Comparison of ENCODE assay signal across 29 cellular contexts in the genomic region with DNA sequence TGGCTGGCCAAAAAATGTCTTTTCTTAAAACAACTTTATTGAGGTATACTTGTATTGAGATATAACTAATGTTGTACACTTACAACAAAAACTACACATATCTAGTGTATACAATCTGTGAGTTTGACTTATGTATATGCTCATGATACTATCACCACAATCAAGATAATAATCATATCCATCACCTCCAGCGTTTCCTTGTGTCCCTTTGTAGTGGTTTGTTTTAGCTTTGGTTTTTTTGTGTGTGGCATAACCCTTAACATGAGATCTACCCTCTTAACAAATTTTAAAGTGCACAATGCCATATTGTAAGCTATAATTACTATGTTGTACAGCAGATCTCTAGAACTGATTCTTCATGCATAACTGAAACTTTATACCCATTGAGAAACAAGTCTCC. TPM values are rescaled to one million over a fixed set of nuclear protein-coding genes. Genes with fewer than 3 reads are reported as not detected.
DNase-seq lines count a peak whose midpoint lies in the region; ATAC-seq lines count a peak whose summit lies in the region.
"Had no signal": no experiment of that assay in that cellular context is flagged by ENCODE, and none has a peak within 500 bp of the region (broad histone marks: within the 10 kb centered on the region; RNA-seq: fewer than 3 reads in every experiment).

No MANE protein-coding gene starts in this region.

- H3K4me1 Mint-ChIP-seq in CD4-positive, alpha-beta memory T cell = peaks cover 4 to 13% (median 6%) of the 10 kb centered on the region in 4 donors

- no peaks in the 10 kb centered on the region for H3K9me3 ChIP-seq in CD4-positive, alpha-beta memory T cell (ENCODE audit: control insufficient read depth in 1 of 2, low read length in 2 of 2)
- H3K9me3 ChIP-seq: Caco-2, SJSA1 had no signal

- DNase-seq in NCI-H2107 treated with DMSO at 0.1 percent for 48 hours (lab: John Stamatoyannopoulos, UW; ENCODE audit: unreplicated experiment) (peak; percentile 61), NCI-H2107 (lab: John Stamatoyannopoulos, UW) (no peak), NCI-H69 (lab: John Stamatoyannopoulos, UW) (peak; percentile 3), 8988T (no peak), GM19238 (ENCODE audit: insufficient read length, low spot score) (no peak)
- DNase-seq in CD4-positive, alpha-beta memory T cell = peak in 4 of 5 donors; percentile 24 to 51 (median 34)
- peak; percentile 44 for DNase-seq in central memory CD4-positive, alpha-beta T cell
- DNase-seq: ACHN; Caco-2; CD4-positive, CD25-positive, alpha-beta regulatory T cell; EL; GDM1; HCEC 1CT; IMR-90; NCI-H1092 treated with DMSO at 0.1 percent for 48 hours; NCI-H1436; NCI-H187; NCI-H2081 treated with DMSO at 0.1 percent for 48 hours; NCI-H446; NCI-H524 treated with DMSO at 0.1 percent for 48 hours; NCI-H82; Right ventricle myocardium superior; RPMI8226; T-helper 1 cell had no signal

- CTCF ChIA-PET in CD4-positive, alpha-beta memory T cell (lab: Charles Lee; ENCODE audit: partially characterized antibody) = no interaction called here

- no peaks in the 10 kb centered on the region for H3K36me3 ChIP-seq in CD4-positive, alpha-beta memory T cell (ENCODE audit: insufficient read depth, low read length)
- H3K36me3 ChIP-seq: SJSA1 had no signal

- POLR2A ChIA-PET in CD4-positive, alpha-beta memory T cell (lab: Charles Lee; ENCODE audit: partially characterized antibody) = no interaction called here

- no peak overlapping the region for H3K4me3 ChIP-seq in CD4-positive, alpha-beta memory T cell (ENCODE audit: low read length in 2 of 2)
- H3K4me3 ChIP-seq: SJSA1 had no signal

- intact Hi-C loops in CD4-positive, alpha-beta memory T cell (cut with micrococcal nuclease) = no loop called here

- H3K4me3 Mint-ChIP-seq in CD4-positive, alpha-beta memory T cell = peak overlapping the region in 4 of 8 donors; percentile 6 to 38 (median 14)

- peaks cover 6 to 7% of the 10 kb centered on the region in 2 donors for H3K27me3 Mint-ChIP-seq in CD4-positive, alpha-beta memory T cell
- H3K27me3 Mint-ChIP-seq: CD4-positive, CD25-positive, alpha-beta regulatory T cell had no signal

- H3K27ac ChIP-seq in CD4-positive, alpha-beta memory T cell (ENCODE audit: low read depth, low read length) = no peak overlapping the region
- H3K27ac ChIP-seq: 22Rv1, SJSA1 had no signal

- H3K36me3 Mint-ChIP-seq in CD4-positive, alpha-beta memory T cell = no peaks in the 10 kb centered on the region
- H3K36me3 Mint-ChIP-seq: CD4-positive, CD25-positive, alpha-beta regulatory T cell had no signal

- H3K27ac Mint-ChIP-seq in CD4-positive, alpha-beta memory T cell = no peak overlapping the region
- H3K27ac Mint-ChIP-seq: CD4-positive, CD25-positive, alpha-beta regulatory T cell had no signal

- peaks cover 10% of the 10 kb centered on the region for H3K4me1 ChIP-seq in CD4-positive, alpha-beta memory T cell (ENCODE audit: insufficient read depth, low read length)
- H3K4me1 ChIP-seq: Caco-2, SJSA1 had no signal

- H3K27me3 ChIP-seq in CD4-positive, alpha-beta memory T cell (ENCODE audit: insufficient read depth, low read length) = no peaks in the 10 kb centered on the region
- H3K27me3 ChIP-seq: SJSA1 had no signal

- no peak for ATAC-seq in HG02970 (IDR thresholded peaks at IDR 0.05; ENCODE audit: low FRiP score, unreplicated experiment)

- peaks cover 0 to 5% (median 0%) of the 10 kb centered on the region in 8 donors for H3K9me3 Mint-ChIP-seq in CD4-positive, alpha-beta memory T cell

RNA-seq across cellular contexts. Expression of gene PCSK1N, which starts 13.4 kb away (rescaled TPM):
- total RNA-seq in CD4-positive, alpha-beta memory T cell = 1 to 10 TPM; 6.4 to 8.5 TPM
- 10 to 100 TPM in 1 of 2 donors, 1 to 10 TPM in 1; 4.6 to 15.3 TPM for polyA plus RNA-seq in CD4-positive, alpha-beta memory T cell
- total RNA-seq: IMR-90 had no signal
- polyA plus RNA-seq: BJ had no signal

RNA-seq across cellular contexts. Expression of gene ERAS, which starts 22.5 kb away (rescaled TPM):
- not detected for total RNA-seq in CD4-positive, alpha-beta memory T cell
- not detected for polyA plus RNA-seq in CD4-positive, alpha-beta memory T cell
- total RNA-seq: Caco-2; CD4-positive, CD25-positive, alpha-beta regulatory T cell; H1; IMR-90; Right ventricle myocardium superior; SJSA1 had no signal
- polyA plus RNA-seq: BJ; CD4-positive, CD25-positive, alpha-beta regulatory T cell; IMR-90 had no signal

RNA-seq across cellular contexts. Expression of gene HDAC6, which starts 47.0 kb away (rescaled TPM):
- 100 to 1,000 TPM; 121 to 126 TPM for total RNA-seq in CD4-positive, alpha-beta memory T cell
- 10 to 100 TPM in 1 of 2 donors, 1 to 10 TPM in 1; 9.4 to 25.3 TPM for polyA plus RNA-seq in CD4-positive, alpha-beta memory T cell

RNA-seq across cellular contexts. Expression of gene TIMM17B, which starts 48.7 kb away (rescaled TPM):
- 10 to 100 TPM; 42.6 to 46.2 TPM for total RNA-seq in CD4-positive, alpha-beta memory T cell
- polyA plus RNA-seq in CD4-positive, alpha-beta memory T cell = 10 to 100 TPM; 65.3 to 69.7 TPM

RNA-seq across cellular contexts. Expression of gene PQBP1, which starts 48.9 kb away (rescaled TPM):
- total RNA-seq in CD4-positive, alpha-beta memory T cell = 10 to 100 TPM; 59.6 to 64.4 TPM
- polyA plus RNA-seq in CD4-positive, alpha-beta memory T cell = 10 to 100 TPM; 80.0 to 94.1 TPM

Comparison
In these comparisons a context has a peak if more than half of its experiments do, and no peak if none do; other contexts are left out.
1. DNase-seq: peak in NCI-H2107 treated with DMSO at 0.1 percent for 48 hours (single experiment), CD4-positive, alpha-beta memory T cell (4 of 5), NCI-H69 (single experiment) and central memory CD4-positive, alpha-beta T cell (single experiment); none in NCI-H2107 (single experiment), 8988T (single experiment) and GM19238 (single experiment).